8 cellular contexts compared by ENCODE assay signal in genomic region chr4:168480991-168481588, GRCh38. TPM values are rescaled to one million over a fixed set of nuclear protein-coding genes. Genes with fewer than 3 reads are reported as not detected.
DNase-seq lines count a peak whose midpoint lies in the region; TF ChIP-seq lines count a peak whose summit lies in the region.

No MANE protein-coding gene starts in this region.

- peaks cover 23% of the 10 kb centered on the region for H3K79me2 ChIP-seq in GM23248 (ENCODE audit: insufficient read depth)
- H3K79me2 ChIP-seq in MM.1S (ENCODE audit: low read length): no peaks in the 10 kb centered on the region

- peak overlapping the region; percentile 89 for H3K9ac ChIP-seq in GM23248
- H3K9ac ChIP-seq in MM.1S (ENCODE audit: low read length): peak overlapping the region; percentile 30; the same call in 1 of the 2 replicates
- peak overlapping the region; percentile 83 to 85 for H3K9ac ChIP-seq in stomach smooth muscle (ENCODE audit: low read length in 2 of 2)

- peaks cover 48% of the 10 kb centered on the region for H3K4me1 Mint-ChIP-seq in dendritic cell treated with granulocyte-macrophage colony-stimulating factor and Interleukin-4, amounts not matched to agents 40 ng/mL and 50 ng/mL, for 4 days (ENCODE audit: low read depth)

- H3K27me3 Mint-ChIP-seq in dendritic cell treated with granulocyte-macrophage colony-stimulating factor and Interleukin-4, amounts not matched to agents 40 ng/mL and 50 ng/mL, for 4 days: no peaks in the 10 kb centered on the region

- in situ Hi-C loops in GM23248 (cut with MboI): no loop called here

- WGBS in GM23248 (ENCODE audit: low coverage in 1 of 2, low lambda C conversion rate in 2 of 2, missing lambda C conversion rate in 2 of 2), 2 experiments: 0 to 1% methylated on average over 7 of the region's 7 CpGs

- H3K4me3 ChIP-seq in GM23248: peak overlapping the region; percentile 89
- peak overlapping the region; percentile 73 for H3K4me3 ChIP-seq in MM.1S (ENCODE audit: low read length)
- H3K4me3 ChIP-seq in stomach smooth muscle (ENCODE audit: low read length in 2 of 2): peak overlapping the region; percentile 86 to 96

- DNase-seq in ELR (ENCODE audit: low read depth): peak; percentile 92
- DNase-seq in GM23248: peak; percentile 86
- peak; percentile 55 for DNase-seq in MM.1S
- DNase-seq in lung microvascular endothelial cell (ENCODE audit: low read depth in 2 of 2): peak; percentile 21 to 81
- DNase-seq in NCI-H82 (lab: John Stamatoyannopoulos, UW): no peak

- H3K27ac Mint-ChIP-seq in dendritic cell treated with granulocyte-macrophage colony-stimulating factor and Interleukin-4, amounts not matched to agents 40 ng/mL and 50 ng/mL, for 4 days: peak overlapping the region; percentile 95

- H2AFZ ChIP-seq in GM23248 (peak overlapping the region; percentile 93), MM.1S (ENCODE audit: low read length) (peak overlapping the region; percentile 94)

- H3K4me2 ChIP-seq in GM23248 (ENCODE audit: unreplicated experiment): peak overlapping the region; percentile 100
- H3K4me2 ChIP-seq in MM.1S (ENCODE audit: low read depth, low read length): peak overlapping the region; percentile 91

- H3K4me1 ChIP-seq in GM23248 (ENCODE audit: insufficient read depth) (peaks cover 57% of the 10 kb centered on the region), MM.1S (ENCODE audit: low read length) (peaks cover 7% of the 10 kb centered on the region), stomach smooth muscle (ENCODE audit: control insufficient read depth, insufficient read depth, low read length) (peaks cover 6% of the 10 kb centered on the region)

- intact Hi-C loops in dendritic cell treated with granulocyte-macrophage colony-stimulating factor and Interleukin-4, amounts not matched to agents 40 ng/mL and 50 ng/mL, for 4 days (cut with micrococcal nuclease): loop anchor here (2.0 kb wide), 1 partner anchor 24 kb away; no protein-coding TSS in a partner anchor

- no peaks in the 10 kb centered on the region for H3K9me2 ChIP-seq in GM23248 (ENCODE audit: insufficient read depth)
- H3K9me2 ChIP-seq in MM.1S (replicated peaks; ENCODE audit: insufficient read depth, low read length): no peaks in the 10 kb centered on the region

- H3K9me3 ChIP-seq in GM23248 (ENCODE audit: low read depth) (no peaks in the 10 kb centered on the region), MM.1S (replicated peaks; ENCODE audit: insufficient read depth, low read length) (no peaks in the 10 kb centered on the region), stomach smooth muscle (ENCODE audit: control insufficient read depth in 2 of 2, low read length in 2 of 2) (no peaks in the 10 kb centered on the region)

- no peaks in the 10 kb centered on the region for H4K20me1 ChIP-seq in GM23248 (ENCODE audit: insufficient read depth)
- H4K20me1 ChIP-seq in MM.1S (ENCODE audit: insufficient read depth, low read length): no peaks in the 10 kb centered on the region

- peak overlapping the region; percentile 96 for H3K27ac ChIP-seq in GM23248
- H3K27ac ChIP-seq in MM.1S (ENCODE audit: low read length): peak overlapping the region; percentile 30; the same call in 1 of the 2 replicates
- peak overlapping the region; percentile 87 for H3K27ac ChIP-seq in VCaP
- H3K27ac ChIP-seq in stomach smooth muscle (ENCODE audit: low read length): peak overlapping the region; percentile 83

- H3K36me3 ChIP-seq in GM23248 (ENCODE audit: low read depth): no peaks in the 10 kb centered on the region
- no peaks in the 10 kb centered on the region for H3K36me3 ChIP-seq in MM.1S (replicated peaks; ENCODE audit: insufficient read depth, low read length)
- H3K36me3 ChIP-seq in stomach smooth muscle (ENCODE audit: control insufficient read depth in 2 of 2, insufficient read depth in 2 of 2, low read length in 2 of 2): no peaks in the 10 kb centered on the region

- H3K27me3 ChIP-seq in GM23248 (replicated peaks; ENCODE audit: insufficient read depth) (no peaks in the 10 kb centered on the region), MM.1S (replicated peaks; ENCODE audit: insufficient read depth, low read length) (peaks cover 5% of the 10 kb centered on the region; the same call in 1 of the 2 replicates), stomach smooth muscle (ENCODE audit: control insufficient read depth in 1 of 2, insufficient read depth in 2 of 2, low read length in 2 of 2) (no peaks in the 10 kb centered on the region)

- H3K4me3 Mint-ChIP-seq in dendritic cell treated with granulocyte-macrophage colony-stimulating factor and Interleukin-4, amounts not matched to agents 40 ng/mL and 50 ng/mL, for 4 days: peak overlapping the region; percentile 87

- TF ChIP-seq CTCF in MM.1S (IDR thresholded peaks at IDR 0.05; ENCODE audit: low read length): no peak
- TF ChIP-seq CTCF in VCaP (conservative IDR thresholded peaks at IDR 0.05): no peak

- no peaks in the 10 kb centered on the region for H3K9me3 Mint-ChIP-seq in dendritic cell treated with granulocyte-macrophage colony-stimulating factor and Interleukin-4, amounts not matched to agents 40 ng/mL and 50 ng/mL, for 4 days

- H3F3A ChIP-seq in GM23248 (ENCODE audit: insufficient read depth) (peaks cover 51% of the 10 kb centered on the region), MM.1S (ENCODE audit: insufficient read depth, low read length) (peaks cover 3% of the 10 kb centered on the region)

- H3K36me3 Mint-ChIP-seq in dendritic cell treated with granulocyte-macrophage colony-stimulating factor and Interleukin-4, amounts not matched to agents 40 ng/mL and 50 ng/mL, for 4 days (ENCODE audit: low read depth): peaks cover 8% of the 10 kb centered on the region

RNA-seq across cellular contexts. Expression of gene DDX60L, which starts 0.8 kb away (rescaled TPM):
- total RNA-seq in GM23248 (2014; rRNA removed; shearing (Covaris generic)): 6.3 and 15.8 TPM in 2 replicates
- polyA plus RNA-seq in GM23248 (2016; fragmentation: Nextera tagmentation; extraction: Ambion mirVana): 8.7 and 9.6 TPM in 2 replicates
- 12.4 and 21.0 TPM in 2 replicates for total RNA-seq in lung microvascular endothelial cell

RNA-seq across cellular contexts. Expression of gene PALLD, which starts 15.8 kb away (rescaled TPM):
- 14.5 and 17.9 TPM in 2 replicates for total RNA-seq in GM23248 (2014; rRNA removed; shearing (Covaris generic))
- 30.5 and 30.6 TPM in 2 replicates for polyA plus RNA-seq in GM23248 (2016; fragmentation: Nextera tagmentation; extraction: Ambion mirVana)
- total RNA-seq in lung microvascular endothelial cell: 8.1 and 13.7 TPM in 2 replicates

Comparison
In these comparisons a context has a peak if more than half of its experiments do, and no peak if none do; other contexts are left out.
1. H3K27ac ChIP-seq: peak in every context shown above with its lines; median percentile 96 in GM23248; 87 in VCaP; 83 in stomach smooth muscle; 30 in MM.1S.
2. H3K9ac ChIP-seq: peak in every context shown above with its lines; median percentile 89 in GM23248; 84 in stomach smooth muscle; 30 in MM.1S.